ENCODE assay signal across 11 cellular contexts in genomic region chr3:23129817-23130216, GRCh38.
A peak's percentile ranks its signal among the peaks of the same experiment; 100 is the strongest.
DNase-seq lines count a peak whose midpoint lies in the region; ATAC-seq and TF ChIP-seq lines count a peak whose summit lies in the region.
"Had no signal": no experiment of that assay in that cellular context is flagged by ENCODE, and none has a peak within 500 bp of the region (broad histone marks: within the 10 kb centered on the region; RNA-seq: fewer than 3 reads in every experiment).

No MANE protein-coding gene starts in this region.

- no peaks in the 10 kb centered on the region for H3K9me3 ChIP-seq in skeletal muscle satellite cell (replicated peaks; ENCODE audit: low read length)

- no peaks in the 10 kb centered on the region for H3K36me3 ChIP-seq in skeletal muscle satellite cell (ENCODE audit: insufficient read depth, low read length)

- no peaks in the 10 kb centered on the region for H3K4me1 ChIP-seq in skeletal muscle satellite cell (ENCODE audit: control insufficient read depth, insufficient read depth, low read length)

- no peak overlapping the region for H3K4me3 Mint-ChIP-seq in activated CD4-positive, alpha-beta memory T cell treated with anti-CD3 and anti-CD28 coated beads for 36 hours
- H3K4me3 Mint-ChIP-seq: activated naive CD8-positive, alpha-beta T cell; neural crest cell had no signal

- peak overlapping the region; percentile 35 for H3K4me3 ChIP-seq in choroid plexus epithelial cell (ENCODE audit: low read depth, low read length)
- no peak overlapping the region for H3K4me3 ChIP-seq in skeletal muscle satellite cell (ENCODE audit: low read length)

- CTCF ChIA-PET in activated CD4-positive, alpha-beta memory T cell treated with anti-CD3 and anti-CD28 coated beads for 36 hours (lab: Charles Lee): no interaction called here

- H3K27me3 Mint-ChIP-seq in activated CD4-positive, alpha-beta memory T cell treated with anti-CD3 and anti-CD28 coated beads for 36 hours: no peaks in the 10 kb centered on the region

- TF ChIP-seq CTCF in choroid plexus epithelial cell (conservative IDR thresholded peaks at IDR 0.05; ENCODE audit: low read depth, low read length): no peak

- H3K4me1 Mint-ChIP-seq in activated CD4-positive, alpha-beta memory T cell treated with anti-CD3 and anti-CD28 coated beads for 36 hours (ENCODE audit: low read depth): no peaks in the 10 kb centered on the region
- H3K4me1 Mint-ChIP-seq: neural crest cell had no signal

- no peak overlapping the region for H3K9ac ChIP-seq in skeletal muscle satellite cell (ENCODE audit: low read depth, low read length)

- H3K9me3 Mint-ChIP-seq in activated CD4-positive, alpha-beta memory T cell treated with anti-CD3 and anti-CD28 coated beads for 36 hours: no peaks in the 10 kb centered on the region
- H3K9me3 Mint-ChIP-seq: neural crest cell had no signal

- POLR2A ChIA-PET in activated CD4-positive, alpha-beta memory T cell treated with anti-CD3 and anti-CD28 coated beads for 36 hours (lab: Charles Lee): no interaction called here

- no peaks in the 10 kb centered on the region for H3K36me3 Mint-ChIP-seq in activated CD4-positive, alpha-beta memory T cell treated with anti-CD3 and anti-CD28 coated beads for 36 hours

- H3K27ac Mint-ChIP-seq in activated CD4-positive, alpha-beta memory T cell treated with anti-CD3 and anti-CD28 coated beads for 36 hours: no peak overlapping the region
- H3K27ac Mint-ChIP-seq: activated naive CD8-positive, alpha-beta T cell had no signal

- H3K4me2 ChIP-seq in skeletal muscle satellite cell (ENCODE audit: low read length): peak overlapping the region; percentile 13

- ATAC-seq in GM18868 (IDR thresholded peaks at IDR 0.05; ENCODE audit: unreplicated experiment): peak; percentile 69

- intact Hi-C loops in activated CD4-positive, alpha-beta memory T cell treated with anti-CD3 and anti-CD28 coated beads for 36 hours (cut with micrococcal nuclease): no loop called here

- DNase-seq in HT1080 (ENCODE audit: low read depth): peak; percentile 11
- peak; percentile 55 for DNase-seq in choroid plexus epithelial cell (ENCODE audit: low read depth)
- DNase-seq in GOT3 (lab: John Stamatoyannopoulos, UW): no peak
- no peak for DNase-seq in NCI-H128 (lab: John Stamatoyannopoulos, UW; ENCODE audit: unreplicated experiment)
- DNase-seq in activated CD4-positive, alpha-beta memory T cell treated with anti-CD3 and anti-CD28 coated beads for 36 hours: no peak
- DNase-seq: glutamatergic neuron, NCI-H2107 had no signal

- H3K27me3 ChIP-seq in skeletal muscle satellite cell (ENCODE audit: control insufficient read depth, insufficient read depth, low read length): peaks cover 8% of the 10 kb centered on the region

Comparison
In these comparisons a context has a peak if more than half of its experiments do, and no peak if none do; other contexts are left out.
1. DNase-seq: peak in HT1080 (single experiment) and choroid plexus epithelial cell (single experiment); none in GOT3 (single experiment), NCI-H128 (single experiment) and activated CD4-positive, alpha-beta memory T cell treated with anti-CD3 and anti-CD28 coated beads for 36 hours (single experiment).